In genomic region chr22:20245577-20246367, GRCh38 we compare ENCODE assay signal across 1 cellular context.
TF ChIP-seq lines count a peak whose summit lies in the region.

No MANE protein-coding gene starts in this region.

TF ChIP-seq in IMR-90, 13 proteins besides CTCF, POLR2A, EP300 and RAD21:
- TF ChIP-seq CEBPB (IDR thresholded peaks at IDR 0.05; ENCODE audit: low read depth, low read length) (no peak), MAZ (IDR thresholded peaks at IDR 0.05; ENCODE audit: borderline replicate concordance, low read depth, low read length) (no peak), MAFK (IDR thresholded peaks at IDR 0.05; ENCODE audit: low read depth, low read length) (no peak), NFE2L2 (IDR thresholded peaks at IDR 0.05; ENCODE audit: low read depth, low read length) (no peak)
